9 cellular contexts compared by ENCODE assay signal in the genomic region with DNA sequence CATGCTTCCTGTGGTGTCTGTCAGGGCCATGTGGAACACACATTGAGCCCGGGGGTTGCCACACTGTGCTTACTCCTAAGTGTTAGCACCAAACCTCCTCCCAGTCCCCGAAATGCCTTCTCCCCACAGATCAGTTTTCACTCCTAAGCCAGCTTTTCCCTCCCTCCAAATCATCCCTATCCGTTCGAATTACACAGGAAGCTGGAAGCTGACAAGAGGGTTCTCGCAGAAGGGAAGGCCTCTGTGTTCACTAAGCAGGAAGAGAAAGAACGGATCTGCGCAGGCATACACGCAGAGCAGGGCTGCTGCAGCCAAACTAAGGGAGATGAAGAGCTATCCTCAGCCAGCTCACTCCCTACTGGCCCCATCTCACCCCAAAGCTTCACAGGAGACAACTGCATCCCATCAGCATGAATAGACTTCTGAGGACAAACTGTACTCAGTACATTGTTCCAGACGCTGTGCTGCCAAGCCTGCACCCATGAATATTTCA. TPM values are rescaled to one million over a fixed set of nuclear protein-coding genes. Genes with fewer than 3 reads are reported as not detected.
DNase-seq lines count a peak whose midpoint lies in the region; ATAC-seq and TF ChIP-seq lines count a peak whose summit lies in the region.
"Had no signal": no experiment of that assay in that cellular context is flagged by ENCODE, and none has a peak within 500 bp of the region (broad histone marks: within the 10 kb centered on the region; RNA-seq: fewer than 3 reads in every experiment).

No MANE protein-coding gene starts in this region.

- no peak for ATAC-seq in stimulated activated memory B cell treated with anti-CD40 and anti-IgM and Interleukin-4, amounts not matched to agents 10 μg/mL and 1 μg/mL and 100 μg/mL, for 72 hours
- ATAC-seq in HG03457 (IDR thresholded peaks at IDR 0.05; ENCODE audit: unreplicated experiment) = no peak
- ATAC-seq: Panc1 had no signal

- intact Hi-C loops in lower leg skin (cut with DNase I; ENCODE audit: low total_unique reads) = no loop called here

- peaks cover 11% of the 10 kb centered on the region for H3K9me3 Mint-ChIP-seq in stimulated activated memory B cell treated with anti-CD40 and anti-IgM and Interleukin-4, amounts not matched to agents 10 μg/mL and 1 μg/mL and 100 μg/mL, for 72 hours

- H3K4me1 Mint-ChIP-seq in stimulated activated memory B cell treated with anti-CD40 and anti-IgM and Interleukin-4, amounts not matched to agents 10 μg/mL and 1 μg/mL and 100 μg/mL, for 72 hours = no peaks in the 10 kb centered on the region

- H3K27me3 Mint-ChIP-seq in stimulated activated memory B cell treated with anti-CD40 and anti-IgM and Interleukin-4, amounts not matched to agents 10 μg/mL and 1 μg/mL and 100 μg/mL, for 72 hours = no peaks in the 10 kb centered on the region

- H3K36me3 Mint-ChIP-seq in stimulated activated memory B cell treated with anti-CD40 and anti-IgM and Interleukin-4, amounts not matched to agents 10 μg/mL and 1 μg/mL and 100 μg/mL, for 72 hours = peaks cover 34% of the 10 kb centered on the region

- no peak overlapping the region for H3K4me3 Mint-ChIP-seq in stimulated activated memory B cell treated with anti-CD40 and anti-IgM and Interleukin-4, amounts not matched to agents 10 μg/mL and 1 μg/mL and 100 μg/mL, for 72 hours

- no peak for TF ChIP-seq CTCF in lower leg skin (IDR thresholded peaks at IDR 0.05)

- peak; percentile 37 for DNase-seq in ecto neural progenitor cell (ENCODE audit: low spot score)
- peak; percentile 27 to 67 for DNase-seq in lower leg skin (ENCODE audit: low spot score in 2 of 2)
- no peak for DNase-seq in COLO829 (ENCODE audit: low spot score)
- DNase-seq in activated CD8-positive, alpha-beta memory T cell treated with anti-CD3 and anti-CD28 coated beads, Interleukin-2, amount 50 U/mL, for 48 hours = no peak
- DNase-seq: NCI-H1436 treated with DMSO at 0.1 percent for 48 hours had no signal

- WGBS in lower leg skin, 2 donors = 70 to 71% methylated on average over 9 of the region's 9 CpGs

- peak overlapping the region; percentile 20 for H3K27ac Mint-ChIP-seq in stimulated activated memory B cell treated with anti-CD40 and anti-IgM and Interleukin-4, amounts not matched to agents 10 μg/mL and 1 μg/mL and 100 μg/mL, for 72 hours

- no peak for TF ChIP-seq POLR2A in lower leg skin (IDR thresholded peaks at IDR 0.05)

- no peak overlapping the region for H3K4me3 ChIP-seq in lower leg skin (ENCODE audit: low read depth, poor library complexity, severe bottlenecking)

TF ChIP-seq in PFSK-1, 5 proteins besides CTCF, POLR2A, EP300 and RAD21:
- TF ChIP-seq TAF1 (IDR thresholded peaks at IDR 0.05; ENCODE audit: borderline replicate concordance, insufficient read depth, low read length) = 0 out of 2 replicates have a peak, but pooled peaks have one; percentile 27
- no peak for TF ChIP-seq FOXP2 (optimal IDR thresholded peaks at IDR 0.05; ENCODE audit: borderline replicate concordance, extremely low read depth, extremely low read length, insufficient read depth)

RNA-seq across cellular contexts. Expression of gene XXYLT1, which starts 32.3 kb away (rescaled TPM):
- 15.7 TPM for polyA plus RNA-seq in PFSK-1 (2012; ENCODE audit: insufficient read length, low read depth)
- total RNA-seq in lower leg skin = 10 to 100 TPM in 3 of 4 donors, 1 to 10 TPM in 1; 9.7 to 30.1 (median 17.7) TPM

Comparison
In these comparisons a context has a peak if more than half of its experiments do, and no peak if none do; other contexts are left out.
1. DNase-seq: peak in ecto neural progenitor cell (single experiment) and lower leg skin (2 of 2); none in COLO829 (single experiment) and activated CD8-positive, alpha-beta memory T cell treated with anti-CD3 and anti-CD28 coated beads, Interleukin-2, amount 50 U/mL, for 48 hours (single experiment).